ENCODE assay signal across 12 cellular contexts in the genomic region with DNA sequence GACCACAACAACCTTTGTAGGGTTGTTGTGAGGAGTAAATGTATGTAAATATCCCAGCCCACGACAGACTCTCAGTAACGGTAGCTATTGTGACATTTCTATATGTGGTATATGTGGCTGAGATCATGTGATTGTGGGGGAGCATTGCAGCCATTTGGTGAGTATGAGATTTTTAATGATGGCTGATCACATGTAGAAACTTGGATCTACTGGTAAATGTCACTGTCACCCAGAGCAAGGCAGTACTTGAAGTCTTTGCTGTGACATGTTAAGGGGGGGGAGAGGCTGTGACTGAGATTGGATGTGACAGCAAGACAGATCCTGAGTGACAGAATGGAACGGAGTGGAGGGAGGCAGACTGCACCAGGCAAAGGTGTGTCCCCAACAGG. TPM values are rescaled to one million over a fixed set of nuclear protein-coding genes. Genes with fewer than 3 reads are reported as not detected.
DNase-seq lines count a peak whose midpoint lies in the region; ATAC-seq and TF ChIP-seq lines count a peak whose summit lies in the region.
"Had no signal": no experiment of that assay in that cellular context is flagged by ENCODE, and none has a peak within 500 bp of the region (broad histone marks: within the 10 kb centered on the region; RNA-seq: fewer than 3 reads in every experiment).

No MANE protein-coding gene starts in this region.

- TF ChIP-seq EP300 in neural cell (conservative IDR thresholded peaks at IDR 0.05; ENCODE audit: poor library complexity, severe bottlenecking), result peak; percentile 98

- H3K27ac ChIP-seq in HL-60 (replicated peaks), result peak overlapping the region; percentile 88
- H3K27ac ChIP-seq in WERI-Rb-1, result no peak overlapping the region
- H3K27ac ChIP-seq in neural cell (ENCODE audit: low read length), result peak overlapping the region; percentile 81
- H3K27ac ChIP-seq: gastrocnemius medialis had no signal

- TF ChIP-seq RAD21 in neural cell (conservative IDR thresholded peaks at IDR 0.05), result no peak

- H3K9ac ChIP-seq in neural cell (ENCODE audit: low read length), result peak overlapping the region; percentile 59

- peak overlapping the region; percentile 7 for H3K4me2 ChIP-seq in neural cell (ENCODE audit: low read length)

- peak; percentile 31 for DNase-seq in NK-92 treated with Interleukin-12 subunit alpha and Interleukin-12 subunit beta, amount 100 ng/mL, for 24 hours (lab: John Stamatoyannopoulos, UW)
- no peak for DNase-seq in NK-92 (lab: John Stamatoyannopoulos, UW; ENCODE audit: unreplicated experiment)
- DNase-seq in HL-60 (ENCODE audit: low read depth in 1 of 2, low spot score in 1 of 2), result peak; percentile 72 to 77
- peak; percentile 75 for DNase-seq in WERI-Rb-1
- DNase-seq in kidney glomerular epithelial cell (lab: John Stamatoyannopoulos, UW), result no peak
- no peak for DNase-seq in cerebellum (ENCODE audit: low spot score)
- DNase-seq: NCI-H446, upper lobe of left lung had no signal

- TF ChIP-seq CTCF in HL-60 (IDR thresholded peaks at IDR 0.05; ENCODE audit: insufficient read depth, low read length), result no peak
- no peak for TF ChIP-seq CTCF in WERI-Rb-1 (IDR thresholded peaks at IDR 0.05; ENCODE audit: low read depth, low read length)
- TF ChIP-seq CTCF in neural cell (IDR thresholded peaks at IDR 0.05; ENCODE audit: poor library complexity, severe bottlenecking), result no peak

- H3K27me3 ChIP-seq in HL-60 (ENCODE audit: insufficient read depth, poor library complexity, severe bottlenecking) (no peaks in the 10 kb centered on the region), WERI-Rb-1 (ENCODE audit: insufficient read depth, low read depth, severe bottlenecking) (no peaks in the 10 kb centered on the region), neural cell (ENCODE audit: insufficient read depth, low read depth, low read length) (no peaks in the 10 kb centered on the region)
- H3K27me3 ChIP-seq: gastrocnemius medialis, upper lobe of left lung had no signal

- H3K9me3 ChIP-seq in WERI-Rb-1 (ENCODE audit: severe bottlenecking), result no peaks in the 10 kb centered on the region
- no peaks in the 10 kb centered on the region for H3K9me3 ChIP-seq in neural cell (ENCODE audit: low read length)
- H3K9me3 ChIP-seq: gastrocnemius medialis, upper lobe of left lung had no signal

- no peaks in the 10 kb centered on the region for H3F3A ChIP-seq in neural cell (ENCODE audit: insufficient read depth, low read length, poor library complexity, severe bottlenecking)

- H3K79me2 ChIP-seq in neural cell (replicated peaks; ENCODE audit: insufficient read depth, low read length), result no peaks in the 10 kb centered on the region

- H3K4me3 ChIP-seq in HL-60 (replicated peaks; ENCODE audit: insufficient read depth, low read length), result no peak overlapping the region
- H3K4me3 ChIP-seq in WERI-Rb-1 (ENCODE audit: low read depth, low read length), result no peak overlapping the region
- peak overlapping the region; percentile 37 for H3K4me3 ChIP-seq in neural cell (ENCODE audit: low read length)
- H3K4me3 ChIP-seq: gastrocnemius medialis, upper lobe of left lung had no signal

- no peaks in the 10 kb centered on the region for H3K9me2 ChIP-seq in neural cell (ENCODE audit: insufficient read depth, low read length)

- ATAC-seq in GM21528 (IDR thresholded peaks at IDR 0.05; ENCODE audit: low FRiP score, unreplicated experiment), result no peak

- peak overlapping the region; percentile 6 for H2AFZ ChIP-seq in neural cell (ENCODE audit: low read depth, low read length)

- peaks cover 29% of the 10 kb centered on the region for H3K36me3 ChIP-seq in WERI-Rb-1
- H3K36me3 ChIP-seq in neural cell (ENCODE audit: insufficient read depth, low read length), result no peaks in the 10 kb centered on the region
- H3K36me3 ChIP-seq: gastrocnemius medialis, upper lobe of left lung had no signal

- H4K20me1 ChIP-seq in neural cell (ENCODE audit: insufficient read depth), result no peaks in the 10 kb centered on the region

TF ChIP-seq in neural cell, 6 proteins besides CTCF, POLR2A, EP300 and RAD21:
- TF ChIP-seq MXI1 (conservative IDR thresholded peaks at IDR 0.05; ENCODE audit: poor library complexity, severe bottlenecking) (no peak), SMC3 (conservative IDR thresholded peaks at IDR 0.05; ENCODE audit: poor library complexity) (peak; percentile 23), POLR2AphosphoS5 (IDR thresholded peaks at IDR 0.05) (peak; percentile 87), TAF1 (IDR thresholded peaks at IDR 0.05; ENCODE audit: low read depth) (no peak), EZH2 (IDR thresholded peaks at IDR 0.05; ENCODE audit: borderline replicate concordance, insufficient read depth, low read length, poor library complexity, severe bottlenecking) (no peak)
- TF ChIP-seq, protein P1, sequence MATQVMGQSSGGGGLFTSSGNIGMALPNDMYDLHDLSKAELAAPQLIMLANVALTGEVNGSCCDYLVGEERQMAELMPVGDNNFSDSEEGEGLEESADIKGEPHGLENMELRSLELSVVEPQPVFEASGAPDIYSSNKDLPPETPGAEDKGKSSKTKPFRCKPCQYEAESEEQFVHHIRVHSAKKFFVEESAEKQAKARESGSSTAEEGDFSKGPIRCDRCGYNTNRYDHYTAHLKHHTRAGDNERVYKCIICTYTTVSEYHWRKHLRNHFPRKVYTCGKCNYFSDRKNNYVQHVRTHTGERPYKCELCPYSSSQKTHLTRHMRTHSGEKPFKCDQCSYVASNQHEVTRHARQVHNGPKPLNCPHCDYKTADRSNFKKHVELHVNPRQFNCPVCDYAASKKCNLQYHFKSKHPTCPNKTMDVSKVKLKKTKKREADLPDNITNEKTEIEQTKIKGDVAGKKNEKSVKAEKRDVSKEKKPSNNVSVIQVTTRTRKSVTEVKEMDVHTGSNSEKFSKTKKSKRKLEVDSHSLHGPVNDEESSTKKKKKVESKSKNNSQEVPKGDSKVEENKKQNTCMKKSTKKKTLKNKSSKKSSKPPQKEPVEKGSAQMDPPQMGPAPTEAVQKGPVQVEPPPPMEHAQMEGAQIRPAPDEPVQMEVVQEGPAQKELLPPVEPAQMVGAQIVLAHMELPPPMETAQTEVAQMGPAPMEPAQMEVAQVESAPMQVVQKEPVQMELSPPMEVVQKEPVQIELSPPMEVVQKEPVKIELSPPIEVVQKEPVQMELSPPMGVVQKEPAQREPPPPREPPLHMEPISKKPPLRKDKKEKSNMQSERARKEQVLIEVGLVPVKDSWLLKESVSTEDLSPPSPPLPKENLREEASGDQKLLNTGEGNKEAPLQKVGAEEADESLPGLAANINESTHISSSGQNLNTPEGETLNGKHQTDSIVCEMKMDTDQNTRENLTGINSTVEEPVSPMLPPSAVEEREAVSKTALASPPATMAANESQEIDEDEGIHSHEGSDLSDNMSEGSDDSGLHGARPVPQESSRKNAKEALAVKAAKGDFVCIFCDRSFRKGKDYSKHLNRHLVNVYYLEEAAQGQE (IDR thresholded peaks at IDR 0.05; ENCODE audit: borderline replicate concordance), result no peak

RNA-seq across cellular contexts. Expression of a gene that starts 23.9 kb away (rescaled TPM):
- polyA plus RNA-seq in neural cell, result 4.7 and 5.2 TPM in 2 replicates
- 13.4 and 15.4 TPM in 2 replicates for polyA minus RNA-seq in neural cell
- total RNA-seq in cerebellum, result 6.5 TPM

RNA-seq across cellular contexts. Expression of a gene that starts 47.9 kb away (rescaled TPM):
- polyA plus RNA-seq in neural cell, result 0.32 TPM in 1 of 2 replicates, not detected in the other
- polyA minus RNA-seq in neural cell, result 0.46 and 0.49 TPM in 2 replicates
- total RNA-seq in cerebellum, result 6.3 TPM

RNA-seq across cellular contexts. Expression of a gene that starts 55.0 kb away (rescaled TPM):
- not detected in 2 replicates for polyA plus RNA-seq in neural cell
- not detected in 2 replicates for polyA minus RNA-seq in neural cell
- not detected for total RNA-seq in cerebellum
- total RNA-seq: A172 had no signal

Comparison
In these comparisons a context has a peak if more than half of its experiments do, and no peak if none do; other contexts are left out.
1. DNase-seq: peak in NK-92 treated with Interleukin-12 subunit alpha and Interleukin-12 subunit beta, amount 100 ng/mL, for 24 hours (single experiment), HL-60 (2 of 2) and WERI-Rb-1 (single experiment); none in NK-92 (single experiment), kidney glomerular epithelial cell (single experiment) and cerebellum (single experiment).